ENCODE assay signal across 18 cellular contexts in the genomic region with DNA sequence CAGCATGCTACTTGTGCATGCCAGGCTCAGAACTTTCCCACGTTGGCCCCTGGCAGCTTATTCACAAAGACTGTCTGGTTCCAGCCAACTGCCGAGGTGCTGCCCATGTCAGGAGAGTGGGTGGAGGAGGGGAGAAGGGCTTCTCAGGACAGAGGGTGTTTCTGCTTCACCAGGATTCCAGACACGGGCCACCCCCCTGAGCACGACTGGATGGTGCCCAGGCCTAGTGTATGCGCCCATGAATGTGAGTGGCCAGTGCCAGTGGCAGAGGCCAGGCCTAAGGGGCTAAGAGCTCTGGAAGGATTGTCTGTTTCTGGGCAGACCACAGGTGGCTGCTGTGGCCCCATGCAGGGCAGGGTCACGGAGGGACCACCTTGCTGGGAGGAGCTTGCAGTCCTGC.
DNase-seq lines count a peak whose midpoint lies in the region; ATAC-seq and TF ChIP-seq lines count a peak whose summit lies in the region.
"Had no signal": no experiment of that assay in that cellular context is flagged by ENCODE, and none has a peak within 500 bp of the region (broad histone marks: within the 10 kb centered on the region; RNA-seq: fewer than 3 reads in every experiment).

No MANE protein-coding gene starts in this region.

- no peaks in the 10 kb centered on the region for H3K9me3 Mint-ChIP-seq in progenitor cell of endocrine pancreas (ENCODE audit: low read depth)
- H3K9me3 Mint-ChIP-seq: CD4-positive, alpha-beta memory T cell had no signal

- intact Hi-C loops in right cardiac atrium (cut with DNase I): no loop called here

- H3K36me3 Mint-ChIP-seq in progenitor cell of endocrine pancreas (ENCODE audit: insufficient read depth): no peaks in the 10 kb centered on the region
- H3K36me3 Mint-ChIP-seq: CD4-positive, alpha-beta memory T cell had no signal

- peaks cover 17 to 37% (median 26%) of the 10 kb centered on the region in 11 experiments for H3K9me3 ChIP-seq in BLaER1 treated with 17β-estradiol and CSF1 and Interleukin-3, amounts not matched to agents 10 nM and 100 nM (replicated peaks in 1 of 11)
- no peaks in the 10 kb centered on the region for H3K9me3 ChIP-seq in right cardiac atrium (ENCODE audit: control insufficient read depth, low read length)

- H3K27me3 Mint-ChIP-seq in progenitor cell of endocrine pancreas: no peaks in the 10 kb centered on the region
- H3K27me3 Mint-ChIP-seq: B cell had no signal

- peaks cover 12 to 93% (median 73%) of the 10 kb centered on the region in 10 experiments for H3K4me1 ChIP-seq in BLaER1 treated with 17β-estradiol and CSF1 and Interleukin-3, amounts not matched to agents 10 nM and 100 nM
- no peaks in the 10 kb centered on the region for H3K4me1 ChIP-seq in right cardiac atrium (ENCODE audit: control insufficient read depth, insufficient read depth, low read length)

- H3K4me3 ChIP-seq in BLaER1 treated with 17β-estradiol and CSF1 and Interleukin-3, amounts not matched to agents 10 nM and 100 nM: no peak overlapping the region
- H3K4me3 ChIP-seq in right cardiac atrium (ENCODE audit: low read length): no peak overlapping the region

- H3K36me3 ChIP-seq in BLaER1 treated with 17β-estradiol and CSF1 and Interleukin-3, amounts not matched to agents 10 nM and 100 nM: peaks cover 0 to 34% (median 15%) of the 10 kb centered on the region in 11 experiments; a peak in 13 of 22 replicates

- H3K27ac ChIP-seq in BLaER1 treated with 17β-estradiol and CSF1 and Interleukin-3, amounts not matched to agents 10 nM and 100 nM: peak overlapping the region in 6 of 11 experiments; percentile 56 to 85 (median 72); a peak in 11 of 22 replicates
- H3K27ac ChIP-seq in right cardiac atrium (ENCODE audit: low read length): no peak overlapping the region

- DNase-seq in anterior cingulate cortex (lab: John Stamatoyannopoulos, UW): peak in 31 of 58 donors; percentile 10 to 80 (median 48)
- no peak for DNase-seq in right cardiac atrium
- DNase-seq in renal cortical epithelial cell (ENCODE audit: low read depth): peak; percentile 16
- no peak for DNase-seq in progenitor cell of endocrine pancreas (ENCODE audit: low spot score, unreplicated experiment)
- DNase-seq: ACHN; CD4-positive, alpha-beta memory T cell; DMS79; KG1; NCI-H1048; NCI-H1694; NCI-H2107; NCI-H345; NCI-H69; PC-3 had no signal

- H3K4me1 Mint-ChIP-seq in progenitor cell of endocrine pancreas (ENCODE audit: low read depth): no peaks in the 10 kb centered on the region
- H3K4me1 Mint-ChIP-seq: B cell had no signal

- peak; percentile 13 to 53 for ATAC-seq in right cardiac atrium
- no peak for ATAC-seq in GM18858 (IDR thresholded peaks at IDR 0.05; ENCODE audit: unreplicated experiment)
- ATAC-seq in GM19328 (IDR thresholded peaks at IDR 0.05; ENCODE audit: unreplicated experiment): no peak
- ATAC-seq: PC-3 had no signal

- no peak overlapping the region for H3K4me3 Mint-ChIP-seq in progenitor cell of endocrine pancreas (ENCODE audit: low read depth)
- H3K4me3 Mint-ChIP-seq: B cell; CD4-positive, alpha-beta memory T cell had no signal

- no peak overlapping the region for H3K27ac Mint-ChIP-seq in progenitor cell of endocrine pancreas
- H3K27ac Mint-ChIP-seq: B cell; CD4-positive, alpha-beta memory T cell had no signal

- H3K4me2 ChIP-seq in BLaER1 treated with 17β-estradiol and CSF1 and Interleukin-3, amounts not matched to agents 10 nM and 100 nM: peak overlapping the region in 4 of 11 experiments; percentile 7 to 28 (median 13); a peak in 4 of 22 replicates

- WGBS in right cardiac atrium: 62% methylated on average over 6 of the region's 6 CpGs

- peak overlapping the region in 2 of 11 experiments; percentile 34 to 50; a peak in 3 of 22 replicates for H3K9ac ChIP-seq in BLaER1 treated with 17β-estradiol and CSF1 and Interleukin-3, amounts not matched to agents 10 nM and 100 nM

- no peaks in the 10 kb centered on the region for H3K27me3 ChIP-seq in BLaER1 treated with 17β-estradiol and CSF1 and Interleukin-3, amounts not matched to agents 10 nM and 100 nM
- H3K27me3 ChIP-seq in right cardiac atrium (ENCODE audit: control insufficient read depth, insufficient read depth): no peaks in the 10 kb centered on the region

- TF ChIP-seq CTCF in progenitor cell of endocrine pancreas (IDR thresholded peaks at IDR 0.05; ENCODE audit: unreplicated experiment): no peak

- peaks cover 0 to 55% (median 0%) of the 10 kb centered on the region in 11 experiments; a peak in 6 of 22 replicates for H4K20me1 ChIP-seq in BLaER1 treated with 17β-estradiol and CSF1 and Interleukin-3, amounts not matched to agents 10 nM and 100 nM

Comparison
In these comparisons a context has a peak if more than half of its experiments do, and no peak if none do; other contexts are left out.
1. DNase-seq: peak in anterior cingulate cortex (31 of 58) and renal cortical epithelial cell (single experiment); none in right cardiac atrium (0 of 3) and progenitor cell of endocrine pancreas (single experiment).
2. ATAC-seq: peak in right cardiac atrium (2 of 2); none in GM18858 (single experiment) and GM19328 (single experiment).